9 cellular contexts compared by ENCODE assay signal in the genomic region with DNA sequence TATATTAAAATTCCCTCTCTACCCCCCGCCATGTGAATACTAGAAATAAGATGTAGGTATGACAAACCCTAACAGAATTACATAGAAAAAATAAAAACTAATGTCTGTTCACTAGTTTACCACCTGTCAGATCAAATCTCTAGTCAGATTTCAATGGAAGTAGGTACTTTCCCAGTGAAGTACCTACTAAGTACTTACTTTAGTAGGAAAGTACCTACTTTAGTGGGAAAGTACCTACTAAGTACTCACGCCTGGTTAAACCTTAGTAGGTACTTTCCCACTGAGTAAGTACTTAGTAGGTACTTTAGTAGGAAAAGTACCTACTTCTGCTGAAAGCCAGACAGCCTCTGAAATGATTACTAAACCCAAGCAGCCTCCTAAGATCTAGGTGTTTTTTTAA. TPM values are rescaled to one million over a fixed set of nuclear protein-coding genes. Genes with fewer than 3 reads are reported as not detected.
DNase-seq lines count a peak whose midpoint lies in the region; ATAC-seq and TF ChIP-seq lines count a peak whose summit lies in the region.
"Not testable (repeated sequence)": the region's sequence is repeated elsewhere in the genome, so short reads cannot be mapped to it uniquely, and the experiment has no call there.
"Had no signal": no experiment of that assay in that cellular context is flagged by ENCODE, and none has a peak within 500 bp of the region (broad histone marks: within the 10 kb centered on the region; RNA-seq: fewer than 3 reads in every experiment).

No MANE protein-coding gene starts in this region.

- not testable (repeated sequence) for H3K27me3 ChIP-seq in left lung

- TF ChIP-seq CTCF in GM12865 (IDR thresholded peaks at IDR 0.05; ENCODE audit: insufficient read depth, low read depth, low read length, missing control alignments); activated B cell treated with CpG ODN at 0.5 μM for 24 hours (IDR thresholded peaks at IDR 0.05); activated CD8-positive, alpha-beta T cell treated with anti-CD3 and anti-CD28 coated beads for 36 hours (IDR thresholded peaks at IDR 0.05); left lung (IDR thresholded peaks at IDR 0.05): not testable (repeated sequence)

- H3K4me1 Mint-ChIP-seq in activated B cell treated with CpG ODN at 0.5 μM for 24 hours: peaks cover 34% of the 10 kb centered on the region
- peaks cover 26% of the 10 kb centered on the region for H3K4me1 Mint-ChIP-seq in activated CD8-positive, alpha-beta T cell treated with anti-CD3 and anti-CD28 coated beads for 36 hours (ENCODE audit: low read depth)
- H3K4me1 Mint-ChIP-seq in activated T-helper 1 cell treated with anti-CD3 and anti-CD28 coated beads, Interleukin-12 subunit alpha, Interleukin-12 subunit beta, Interleukin-2, Interleukin-4 antibody, amounts not matched to agents 30 ng/mL and 10 ng/mL and 1 ng/mL, durations not matched to agents 14 hours and 24 hours and 36 hours (ENCODE audit: low read depth): peaks cover 19% of the 10 kb centered on the region
- H3K4me1 Mint-ChIP-seq in activated naive CD8-positive, alpha-beta T cell (ENCODE audit: low read depth): peaks cover 26% of the 10 kb centered on the region
- H3K4me1 Mint-ChIP-seq in natural killer cell treated with Interleukin-12 subunit alpha and Interleukin-12 subunit beta and Interleukin-15 and Interleukin-18, amount 100 ng/mL, for 72 hours (ENCODE audit: low read depth in 2 of 2): peaks cover 5 to 38% of the 10 kb centered on the region in 2 donors

- H3K4me3 Mint-ChIP-seq in activated B cell treated with CpG ODN at 0.5 μM for 24 hours; activated CD8-positive, alpha-beta T cell treated with anti-CD3 and anti-CD28 coated beads for 36 hours; activated T-helper 1 cell treated with anti-CD3 and anti-CD28 coated beads, Interleukin-12 subunit alpha, Interleukin-12 subunit beta, Interleukin-2, Interleukin-4 antibody, amounts not matched to agents 30 ng/mL and 10 ng/mL and 1 ng/mL, durations not matched to agents 14 hours and 24 hours and 36 hours; natural killer cell treated with Interleukin-12 subunit alpha and Interleukin-12 subunit beta and Interleukin-15 and Interleukin-18, amount 100 ng/mL, for 72 hours: not testable (repeated sequence)
- peak overlapping the region; percentile 23 for H3K4me3 Mint-ChIP-seq in activated naive CD8-positive, alpha-beta T cell

- H3K36me3 ChIP-seq in left lung: not testable (repeated sequence)

- intact Hi-C loops in activated B cell treated with CpG ODN at 0.5 μM for 24 hours (cut with micrococcal nuclease); activated CD8-positive, alpha-beta T cell treated with anti-CD3 and anti-CD28 coated beads for 36 hours (cut with micrococcal nuclease); activated T-helper 1 cell treated with anti-CD3 and anti-CD28 coated beads, Interleukin-12 subunit alpha, Interleukin-12 subunit beta, Interleukin-2, Interleukin-4 antibody, amounts not matched to agents 30 ng/mL and 10 ng/mL and 1 ng/mL, durations not matched to agents 14 hours and 24 hours and 36 hours (cut with micrococcal nuclease); left lung (cut with DNase I): not testable (repeated sequence)

- not testable (repeated sequence) for H3K4me1 ChIP-seq in left lung

- H3K36me3 Mint-ChIP-seq in activated B cell treated with CpG ODN at 0.5 μM for 24 hours (ENCODE audit: low read depth); activated CD8-positive, alpha-beta T cell treated with anti-CD3 and anti-CD28 coated beads for 36 hours (ENCODE audit: low read depth); activated T-helper 1 cell treated with anti-CD3 and anti-CD28 coated beads, Interleukin-12 subunit alpha, Interleukin-12 subunit beta, Interleukin-2, Interleukin-4 antibody, amounts not matched to agents 30 ng/mL and 10 ng/mL and 1 ng/mL, durations not matched to agents 14 hours and 24 hours and 36 hours (ENCODE audit: low read depth); activated naive CD8-positive, alpha-beta T cell; natural killer cell treated with Interleukin-12 subunit alpha and Interleukin-12 subunit beta and Interleukin-15 and Interleukin-18, amount 100 ng/mL, for 72 hours: not testable (repeated sequence)

- not testable (repeated sequence) for H3K27me3 Mint-ChIP-seq in activated B cell treated with CpG ODN at 0.5 μM for 24 hours; activated CD8-positive, alpha-beta T cell treated with anti-CD3 and anti-CD28 coated beads for 36 hours; activated T-helper 1 cell treated with anti-CD3 and anti-CD28 coated beads, Interleukin-12 subunit alpha, Interleukin-12 subunit beta, Interleukin-2, Interleukin-4 antibody, amounts not matched to agents 30 ng/mL and 10 ng/mL and 1 ng/mL, durations not matched to agents 14 hours and 24 hours and 36 hours (ENCODE audit: insufficient read depth); activated naive CD8-positive, alpha-beta T cell
- H3K27me3 Mint-ChIP-seq in natural killer cell treated with Interleukin-12 subunit alpha and Interleukin-12 subunit beta and Interleukin-15 and Interleukin-18, amount 100 ng/mL, for 72 hours: peaks cover 15 to 18% of the 10 kb centered on the region in 2 donors

- not testable (repeated sequence) for H3K9me3 Mint-ChIP-seq in activated B cell treated with CpG ODN at 0.5 μM for 24 hours; activated CD8-positive, alpha-beta T cell treated with anti-CD3 and anti-CD28 coated beads for 36 hours; activated T-helper 1 cell treated with anti-CD3 and anti-CD28 coated beads, Interleukin-12 subunit alpha, Interleukin-12 subunit beta, Interleukin-2, Interleukin-4 antibody, amounts not matched to agents 30 ng/mL and 10 ng/mL and 1 ng/mL, durations not matched to agents 14 hours and 24 hours and 36 hours; activated naive CD8-positive, alpha-beta T cell (ENCODE audit: low read depth); natural killer cell treated with Interleukin-12 subunit alpha and Interleukin-12 subunit beta and Interleukin-15 and Interleukin-18, amount 100 ng/mL, for 72 hours

- ATAC-seq in activated B cell treated with CpG ODN at 0.5 μM for 24 hours (ENCODE audit: low read depth): peak; percentile 64
- peak; percentile 68 for ATAC-seq in activated CD8-positive, alpha-beta T cell treated with anti-CD3 and anti-CD28 coated beads for 36 hours
- peak; percentile 28 for ATAC-seq in left lung
- ATAC-seq in natural killer cell treated with Interleukin-12 subunit alpha and Interleukin-12 subunit beta and Interleukin-15 and Interleukin-18, amount 100 ng/mL, for 72 hours: peak in 1 of 2 donors; percentile 71
- peak; percentile 38 for ATAC-seq in stimulated activated naive CD8-positive, alpha-beta T cell treated with anti-CD3 and anti-CD28 coated beads, Interleukin-15, Interleukin-2, amounts not matched to agents 100 U/mL and 50 U/mL, for 24 hours

- POLR2A ChIA-PET in activated B cell treated with CpG ODN at 0.5 μM for 24 hours (lab: Charles Lee); activated CD8-positive, alpha-beta T cell treated with anti-CD3 and anti-CD28 coated beads for 36 hours (lab: Charles Lee): not testable (repeated sequence)

- peak; percentile 4 for DNase-seq in GM12865 (ENCODE audit: low read depth)
- DNase-seq in activated B cell treated with CpG ODN at 0.5 μM for 24 hours; activated CD8-positive, alpha-beta T cell treated with anti-CD3 and anti-CD28 coated beads for 36 hours; activated T-helper 1 cell treated with anti-CD3 and anti-CD28 coated beads, Interleukin-12 subunit alpha, Interleukin-12 subunit beta, Interleukin-2, Interleukin-4 antibody, amounts not matched to agents 30 ng/mL and 10 ng/mL and 1 ng/mL, durations not matched to agents 14 hours and 24 hours and 36 hours (ENCODE audit: low spot score); left lung; natural killer cell treated with Interleukin-12 subunit alpha and Interleukin-12 subunit beta and Interleukin-15 and Interleukin-18, amount 100 ng/mL, for 72 hours (ENCODE audit: low spot score); stimulated activated naive CD8-positive, alpha-beta T cell treated with anti-CD3 and anti-CD28 coated beads, Interleukin-15, Interleukin-2, amounts not matched to agents 100 U/mL and 50 U/mL, for 24 hours: not testable (repeated sequence)

- CTCF ChIA-PET in activated B cell treated with CpG ODN at 0.5 μM for 24 hours (lab: Charles Lee): interaction anchor here (1.5 kb wide), 1 partner anchor 13 kb away, joined by 4 read pairs; no protein-coding TSS in a partner anchor
- CTCF ChIA-PET in activated CD8-positive, alpha-beta T cell treated with anti-CD3 and anti-CD28 coated beads for 36 hours (lab: Charles Lee): interaction anchor here (1.2 kb wide), 1 partner anchor 13 kb away, joined by 3 read pairs; no protein-coding TSS in a partner anchor

- peak overlapping the region; percentile 80 for H3K27ac Mint-ChIP-seq in activated B cell treated with CpG ODN at 0.5 μM for 24 hours
- H3K27ac Mint-ChIP-seq in activated CD8-positive, alpha-beta T cell treated with anti-CD3 and anti-CD28 coated beads for 36 hours: peak overlapping the region; percentile 37
- H3K27ac Mint-ChIP-seq in activated T-helper 1 cell treated with anti-CD3 and anti-CD28 coated beads, Interleukin-12 subunit alpha, Interleukin-12 subunit beta, Interleukin-2, Interleukin-4 antibody, amounts not matched to agents 30 ng/mL and 10 ng/mL and 1 ng/mL, durations not matched to agents 14 hours and 24 hours and 36 hours: peak overlapping the region; percentile 66
- H3K27ac Mint-ChIP-seq in activated naive CD8-positive, alpha-beta T cell: peak overlapping the region; percentile 76
- H3K27ac Mint-ChIP-seq in natural killer cell treated with Interleukin-12 subunit alpha and Interleukin-12 subunit beta and Interleukin-15 and Interleukin-18, amount 100 ng/mL, for 72 hours: peak overlapping the region; percentile 21 to 53

- H3K9me3 ChIP-seq in left lung: not testable (repeated sequence)

- H3K4me3 ChIP-seq in GM12865 (ENCODE audit: low read depth, low read length); left lung: not testable (repeated sequence)

- H3K27ac ChIP-seq in left lung: not testable (repeated sequence)

RNA-seq across cellular contexts. Expression of gene CD58, which starts 38.0 kb away (rescaled TPM):
- 146 and 160 TPM in 2 replicates for total RNA-seq in activated B cell treated with CpG ODN at 0.5 μM for 24 hours
- 10 to 100 TPM; 11.1 to 12.7 TPM for total RNA-seq in activated CD8-positive, alpha-beta T cell treated with anti-CD3 and anti-CD28 coated beads for 36 hours
- total RNA-seq in activated T-helper 1 cell treated with anti-CD3 and anti-CD28 coated beads, Interleukin-12 subunit alpha, Interleukin-12 subunit beta, Interleukin-2, Interleukin-4 antibody, amounts not matched to agents 30 ng/mL and 10 ng/mL and 1 ng/mL, durations not matched to agents 14 hours and 24 hours and 36 hours: 35.3 and 37.8 TPM in 2 replicates
- total RNA-seq in left lung: 10 to 100 TPM; 19.5 to 39.5 TPM
- 10 to 100 TPM; 40.1 to 52.7 TPM for total RNA-seq in natural killer cell treated with Interleukin-12 subunit alpha and Interleukin-12 subunit beta and Interleukin-15 and Interleukin-18, amount 100 ng/mL, for 72 hours

RNA-seq across cellular contexts. Expression of gene IGSF3, which starts 58.7 kb away (rescaled TPM):
- total RNA-seq in activated B cell treated with CpG ODN at 0.5 μM for 24 hours (6.8 and 7.2 TPM in 2 replicates), left lung (10 to 100 TPM; 12.6 to 21.6 TPM)
- total RNA-seq in activated CD8-positive, alpha-beta T cell treated with anti-CD3 and anti-CD28 coated beads for 36 hours: under 1 TPM; 0.54 to 0.72 TPM
- 1.7 TPM in 2 replicates for total RNA-seq in activated T-helper 1 cell treated with anti-CD3 and anti-CD28 coated beads, Interleukin-12 subunit alpha, Interleukin-12 subunit beta, Interleukin-2, Interleukin-4 antibody, amounts not matched to agents 30 ng/mL and 10 ng/mL and 1 ng/mL, durations not matched to agents 14 hours and 24 hours and 36 hours
- under 1 TPM; 0.24 to 0.36 TPM for total RNA-seq in natural killer cell treated with Interleukin-12 subunit alpha and Interleukin-12 subunit beta and Interleukin-15 and Interleukin-18, amount 100 ng/mL, for 72 hours
- total RNA-seq: CD8-positive, alpha-beta T cell had no signal
